In the genomic region with DNA sequence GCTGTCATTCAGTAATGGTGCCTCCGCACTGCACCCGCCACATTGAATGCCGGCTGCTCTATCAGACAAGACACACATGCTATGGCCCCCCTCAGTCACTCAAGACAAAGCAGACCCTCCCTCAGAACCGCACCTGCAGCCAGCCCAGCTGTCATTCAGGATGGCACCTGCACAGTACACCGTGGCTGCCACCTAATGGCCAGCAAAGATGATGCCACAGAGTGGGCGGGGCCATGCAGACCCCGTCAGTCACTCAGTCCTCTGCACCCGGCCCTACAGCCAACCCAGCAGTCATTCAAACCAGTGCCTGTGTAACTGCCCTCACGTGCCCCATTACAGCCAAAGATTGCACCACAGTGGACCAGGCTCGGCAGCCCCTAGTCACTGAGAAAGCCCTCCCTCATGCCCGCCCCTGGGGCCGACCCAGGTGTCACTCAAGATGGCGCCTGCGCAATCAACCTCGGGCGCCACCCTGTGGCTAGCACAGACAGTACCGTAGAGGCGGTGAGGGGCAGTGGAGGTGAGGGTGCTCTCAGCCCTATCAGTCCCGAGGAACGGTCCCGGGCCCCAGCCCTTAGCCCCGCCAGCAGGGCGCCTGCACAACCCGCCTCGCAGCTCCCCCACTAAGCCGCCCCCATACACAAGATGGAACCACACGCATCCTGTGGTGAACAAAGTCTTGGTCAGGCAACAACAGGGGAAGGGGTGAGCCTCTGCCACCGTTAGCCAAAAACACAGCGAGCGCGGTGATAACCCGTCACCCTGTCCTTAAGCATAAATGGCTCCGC, we compare ENCODE assay signal across 10 cellular contexts. TPM values are rescaled to one million over a fixed set of nuclear protein-coding genes. Genes with fewer than 3 reads are reported as not detected.
DNase-seq lines count a peak whose midpoint lies in the region; ATAC-seq and TF ChIP-seq lines count a peak whose summit lies in the region.
"Had no signal": no experiment of that assay in that cellular context is flagged by ENCODE, and none has a peak within 500 bp of the region (broad histone marks: within the 10 kb centered on the region; RNA-seq: fewer than 3 reads in every experiment).

No MANE protein-coding gene starts in this region.

- H3K4me3 ChIP-seq in epithelial cell of proximal tubule (ENCODE audit: low read depth, low read length) = peak overlapping the region; percentile 52
- no peak overlapping the region for H3K4me3 ChIP-seq in mucosa of stomach (ENCODE audit: low read length)
- peak overlapping the region in 1 of 2 donors; percentile 4 for H3K4me3 ChIP-seq in aorta (ENCODE audit: low read length in 2 of 2)
- no peak overlapping the region for H3K4me3 ChIP-seq in effector memory CD4-positive, alpha-beta T cell (ENCODE audit: insufficient read depth, low read depth, low read length, poor library complexity, severe bottlenecking)

- H3K27ac ChIP-seq in aorta (ENCODE audit: low read depth in 1 of 2, low read length in 2 of 2) = peak overlapping the region; percentile 25 to 81
- H3K27ac ChIP-seq in effector memory CD4-positive, alpha-beta T cell (ENCODE audit: insufficient read depth, low read length, poor library complexity, severe bottlenecking) = no peak overlapping the region

- H3K36me3 Mint-ChIP-seq in activated naive CD8-positive, alpha-beta T cell = peaks cover 35% of the 10 kb centered on the region
- H3K36me3 Mint-ChIP-seq in activated naive CD8-positive, alpha-beta T cell treated with anti-CD3 and anti-CD28 coated beads, Interleukin-2, amount 50 U/mL, for 24 hours (ENCODE audit: low read depth) = peaks cover 17% of the 10 kb centered on the region

- intact Hi-C loops in aorta (cut with DNase I) = no loop called here

- H3K27me3 ChIP-seq in mucosa of stomach (ENCODE audit: control insufficient read depth, insufficient read depth, low read length) (no peaks in the 10 kb centered on the region), aorta (ENCODE audit: control insufficient read depth in 1 of 2, insufficient read depth in 2 of 2, low read length in 1 of 2) (no peaks in the 10 kb centered on the region)
- H3K27me3 ChIP-seq in effector memory CD4-positive, alpha-beta T cell (replicated peaks; ENCODE audit: control insufficient read depth, insufficient read depth, low read length, poor library complexity, severe bottlenecking) = no peaks in the 10 kb centered on the region

- peak overlapping the region; percentile 17 for H3K9ac ChIP-seq in mucosa of stomach (ENCODE audit: low read length)

- no peak for ATAC-seq in activated naive CD8-positive, alpha-beta T cell treated with anti-CD3 and anti-CD28 coated beads, Interleukin-2, amount 50 U/mL, for 24 hours
- ATAC-seq in aorta (ENCODE audit: low FRiP score) (peak; percentile 70), HG02885 (IDR thresholded peaks at IDR 0.05; ENCODE audit: poor library complexity, unreplicated experiment) (no peak)

- H3K4me1 ChIP-seq in mucosa of stomach (ENCODE audit: control insufficient read depth, insufficient read depth, low read length) = no peaks in the 10 kb centered on the region
- no peaks in the 10 kb centered on the region for H3K4me1 ChIP-seq in aorta (ENCODE audit: control insufficient read depth in 1 of 2, insufficient read depth in 2 of 2, low read length in 2 of 2)
- H3K4me1 ChIP-seq in effector memory CD4-positive, alpha-beta T cell (ENCODE audit: control insufficient read depth, insufficient read depth, low read length, poor library complexity, severe bottlenecking) = no peaks in the 10 kb centered on the region
- H3K4me1 ChIP-seq: Caco-2 had no signal

- 38 to 41% methylated on average over 33 of the region's 33 CpGs for WGBS in aorta, 2 donors

- peaks cover 12% of the 10 kb centered on the region for H3K27me3 Mint-ChIP-seq in activated naive CD8-positive, alpha-beta T cell
- H3K27me3 Mint-ChIP-seq in activated naive CD8-positive, alpha-beta T cell treated with anti-CD3 and anti-CD28 coated beads, Interleukin-2, amount 50 U/mL, for 24 hours = peaks cover 18% of the 10 kb centered on the region

- no peak overlapping the region for H3K27ac Mint-ChIP-seq in activated naive CD8-positive, alpha-beta T cell
- no peak overlapping the region for H3K27ac Mint-ChIP-seq in activated naive CD8-positive, alpha-beta T cell treated with anti-CD3 and anti-CD28 coated beads, Interleukin-2, amount 50 U/mL, for 24 hours

- TF ChIP-seq CTCF in epithelial cell of proximal tubule (conservative IDR thresholded peaks at IDR 0.05; ENCODE audit: low read depth, low read length) (peak; percentile 14), GM10266 (IDR thresholded peaks at IDR 0.05; ENCODE audit: control insufficient read depth, insufficient read depth, low read depth, missing control alignments) (no peak)

- peaks cover 35% of the 10 kb centered on the region for H3K9me3 Mint-ChIP-seq in activated naive CD8-positive, alpha-beta T cell (ENCODE audit: low read depth)
- peaks cover 44% of the 10 kb centered on the region for H3K9me3 Mint-ChIP-seq in activated naive CD8-positive, alpha-beta T cell treated with anti-CD3 and anti-CD28 coated beads, Interleukin-2, amount 50 U/mL, for 24 hours

- no peaks in the 10 kb centered on the region for H3K36me3 ChIP-seq in mucosa of stomach (ENCODE audit: control insufficient read depth, insufficient read depth, low read length)
- no peaks in the 10 kb centered on the region for H3K36me3 ChIP-seq in aorta (ENCODE audit: control insufficient read depth in 1 of 2, insufficient read depth in 2 of 2, low read length in 1 of 2)
- H3K36me3 ChIP-seq in effector memory CD4-positive, alpha-beta T cell (ENCODE audit: control insufficient read depth, insufficient read depth, low read length) = no peaks in the 10 kb centered on the region

- peaks cover 2% of the 10 kb centered on the region for H3K4me1 Mint-ChIP-seq in activated naive CD8-positive, alpha-beta T cell (ENCODE audit: low read depth)
- no peaks in the 10 kb centered on the region for H3K4me1 Mint-ChIP-seq in activated naive CD8-positive, alpha-beta T cell treated with anti-CD3 and anti-CD28 coated beads, Interleukin-2, amount 50 U/mL, for 24 hours
- H3K4me1 Mint-ChIP-seq: neural crest cell had no signal

- no peak for DNase-seq in activated naive CD8-positive, alpha-beta T cell treated with anti-CD3 and anti-CD28 coated beads, Interleukin-2, amount 50 U/mL, for 24 hours
- DNase-seq in epithelial cell of proximal tubule (ENCODE audit: low read depth) = no peak
- peak; percentile 73 to 90 for DNase-seq in aorta
- no peak for DNase-seq in effector memory CD4-positive, alpha-beta T cell
- DNase-seq in GM10266 (ENCODE audit: extremely low spot score) = no peak
- DNase-seq: Caco-2 had no signal

- H3K9me3 ChIP-seq in mucosa of stomach (ENCODE audit: control insufficient read depth, low read length) (peaks cover 5% of the 10 kb centered on the region), aorta (ENCODE audit: control insufficient read depth, low read length) (no peaks in the 10 kb centered on the region)
- peaks cover 14% of the 10 kb centered on the region for H3K9me3 ChIP-seq in effector memory CD4-positive, alpha-beta T cell (ENCODE audit: control insufficient read depth, low read length)

- peak overlapping the region; percentile 11 for H3K4me3 Mint-ChIP-seq in activated naive CD8-positive, alpha-beta T cell
- H3K4me3 Mint-ChIP-seq in activated naive CD8-positive, alpha-beta T cell treated with anti-CD3 and anti-CD28 coated beads, Interleukin-2, amount 50 U/mL, for 24 hours = no peak overlapping the region
- H3K4me3 Mint-ChIP-seq: neural crest cell had no signal

RNA-seq across cellular contexts. Expression of a gene that starts 2.4 kb away (rescaled TPM):
- total RNA-seq in epithelial cell of proximal tubule = 2.8 and 9.5 TPM in 2 replicates
- total RNA-seq in aorta = 10 to 100 TPM; 10.3 to 11.6 TPM
- polyA plus RNA-seq in aorta = 1 to 10 TPM; 2.3 to 3.5 TPM
- total RNA-seq: Caco-2, neural crest cell had no signal

RNA-seq across cellular contexts. Expression of a gene that starts 2.4 kb away (rescaled TPM):
- total RNA-seq in epithelial cell of proximal tubule = not detected in 2 replicates
- under 1 TPM; 0.32 to 0.39 TPM for total RNA-seq in aorta
- polyA plus RNA-seq in aorta = not detected
- total RNA-seq: Caco-2, neural crest cell had no signal

Comparison
In these comparisons a context has a peak if more than half of its experiments do, and no peak if none do; other contexts are left out.
1. DNase-seq: peak in aorta (2 of 2); none in activated naive CD8-positive, alpha-beta T cell treated with anti-CD3 and anti-CD28 coated beads, Interleukin-2, amount 50 U/mL, for 24 hours (single experiment), epithelial cell of proximal tubule (single experiment), effector memory CD4-positive, alpha-beta T cell (0 of 3) and GM10266 (single experiment).